18 cellular contexts compared by ENCODE assay signal in genomic region chr14:92735344-92735743, GRCh38. TPM values are rescaled to one million over a fixed set of nuclear protein-coding genes. Genes with fewer than 3 reads are reported as not detected.
DNase-seq lines count a peak whose midpoint lies in the region; TF ChIP-seq lines count a peak whose summit lies in the region.
"Had no signal": no experiment of that assay in that cellular context is flagged by ENCODE, and none has a peak within 500 bp of the region (broad histone marks: within the 10 kb centered on the region; RNA-seq: fewer than 3 reads in every experiment).

No MANE protein-coding gene starts in this region.

- no peaks in the 10 kb centered on the region for H3K79me2 ChIP-seq in PC-9 (ENCODE audit: low read depth)

- H3K4me2 ChIP-seq in BLaER1 (peak overlapping the region; percentile 2; the same call in 1 of the 2 replicates), PC-9 (0 out of 2 replicates have a peak overlapping the region, but pooled peaks have one; percentile 8)

- H2AFZ ChIP-seq in PC-9, result no peak overlapping the region

- POLR2A ChIA-PET in PC-9 (lab: Charles Lee; ENCODE audit: unreplicated experiment), result interaction anchor here (0.6 kb wide), 1 partner anchor 11 kb away, joined by 5 read pairs; no protein-coding TSS in a partner anchor

- H3K27ac ChIP-seq in BLaER1 (no peak overlapping the region), PC-9 (no peak overlapping the region)
- H3K27ac ChIP-seq: 22Rv1, C4-2B had no signal

- no peaks in the 10 kb centered on the region for H4K20me1 ChIP-seq in BLaER1
- no peaks in the 10 kb centered on the region for H4K20me1 ChIP-seq in PC-9 (ENCODE audit: insufficient read depth)

- peaks cover 13% of the 10 kb centered on the region for H3F3A ChIP-seq in PC-9 (ENCODE audit: insufficient read depth, low read depth)

- no peak for TF ChIP-seq CTCF in PC-9 (conservative IDR thresholded peaks at IDR 0.05)

- intact Hi-C loops in PC-9 (cut with micrococcal nuclease; ENCODE audit: unreplicated experiment), result no loop called here

- H3K4me3 ChIP-seq in BLaER1 (no peak overlapping the region), PC-9 (no peak overlapping the region)
- H3K4me3 ChIP-seq: HAP-1 had no signal

- H3K36me3 ChIP-seq in BLaER1 (peaks cover 29% of the 10 kb centered on the region), PC-9 (ENCODE audit: low read depth) (peaks cover 15% of the 10 kb centered on the region)
- H3K36me3 ChIP-seq: HAP-1 had no signal

- CTCF ChIA-PET in PC-9 (lab: Charles Lee), result no interaction called here

- no peaks in the 10 kb centered on the region for H3K27me3 ChIP-seq in BLaER1
- H3K27me3 ChIP-seq in PC-9 (ENCODE audit: insufficient read depth, low read depth), result no peaks in the 10 kb centered on the region
- H3K27me3 ChIP-seq: BE2C had no signal

- H3K9me3 ChIP-seq in BLaER1 (peaks cover 36% of the 10 kb centered on the region), PC-9 (ENCODE audit: insufficient read depth, low read depth) (no peaks in the 10 kb centered on the region)
- H3K9me3 ChIP-seq: BE2C, Caco-2, HAP-1 had no signal

- H3K9me2 ChIP-seq in PC-9 (ENCODE audit: insufficient read depth), result no peaks in the 10 kb centered on the region

- no peak overlapping the region for H3K9ac ChIP-seq in BLaER1

- peak; percentile 57 for DNase-seq in DMS53 (lab: John Stamatoyannopoulos, UW)
- no peak for DNase-seq in DMS53 treated with DMSO at 0.1 percent for 48 hours (lab: John Stamatoyannopoulos, UW; ENCODE audit: unreplicated experiment)
- DNase-seq in PC-9, result no peak
- peak; percentile 63 for DNase-seq in islet precursor cell
- DNase-seq in NCI-H128 (lab: John Stamatoyannopoulos, UW; ENCODE audit: unreplicated experiment), result no peak
- DNase-seq in AG08395 (ENCODE audit: low spot score), result no peak
- no peak for DNase-seq in dedifferentiated amniotic fluid mesenchymal stem cell (ENCODE audit: extremely low spot score)
- DNase-seq: AML-193; BE2C; Caco-2; CD4-positive, CD25-positive, alpha-beta regulatory T cell; CD8-positive, alpha-beta T cell; DND-41; GOT3 had no signal

- H3K4me1 ChIP-seq in BLaER1, result peaks cover 62% of the 10 kb centered on the region
- H3K4me1 ChIP-seq in PC-9 (replicated peaks; ENCODE audit: insufficient read depth), result peaks cover 18% of the 10 kb centered on the region
- H3K4me1 ChIP-seq: BE2C, HAP-1 had no signal

- BruUV-seq in PC-9 (replicated peaks; lab: Mats Ljungman, UMichigan), result no TSS peak

RNA-seq across cellular contexts. Expression of gene LGMN, which starts 13.1 kb away (rescaled TPM):
- total RNA-seq in PC-9 (2021), result 48.8 and 50.8 TPM in 2 replicates

RNA-seq across cellular contexts. Expression of gene GOLGA5, which starts 58.8 kb away (rescaled TPM):
- total RNA-seq in PC-9 (2021), result 17.2 and 22.6 TPM in 2 replicates

Comparison
In these comparisons a context has a peak if more than half of its experiments do, and no peak if none do; other contexts are left out.
1. DNase-seq: peak in DMS53 (single experiment) and islet precursor cell (single experiment); none in DMS53 treated with DMSO at 0.1 percent for 48 hours (single experiment), PC-9 (0 of 2), NCI-H128 (single experiment), AG08395 (single experiment) and dedifferentiated amniotic fluid mesenchymal stem cell (single experiment).